ENCODE assay signal across 14 cellular contexts in genomic region chr14:24761141-24761540, GRCh38.
DNase-seq lines count a peak whose midpoint lies in the region; ATAC-seq, FAIRE-seq and TF ChIP-seq lines count a peak whose summit lies in the region.
"Had no signal": no experiment of that assay in that cellular context is flagged by ENCODE, and none has a peak within 500 bp of the region (broad histone marks: within the 10 kb centered on the region; RNA-seq: fewer than 3 reads in every experiment).

No MANE protein-coding gene starts in this region.

- H3K36me3 ChIP-seq in HepG2 (replicated peaks in 1 of 2; ENCODE audit: control insufficient read depth in 1 of 2, insufficient read depth in 2 of 2, low read length in 2 of 2) (no peaks in the 10 kb centered on the region), right lobe of liver (no peaks in the 10 kb centered on the region), IMR-90 (ENCODE audit: control insufficient read depth, insufficient read depth, low read length) (no peaks in the 10 kb centered on the region), liver (ENCODE audit: control insufficient read depth in 4 of 4, insufficient read depth in 3 of 4, low read depth in 1 of 4, low read length in 3 of 4) (no peaks in the 10 kb centered on the region)
- H3K36me3 ChIP-seq: HAP-1 had no signal

- CTCF ChIA-PET in HepG2 (lab: Yijun Ruan, JAX; ENCODE audit: low intra/inter-chr PET ratio, low total read pairs), result interaction anchor here (0.9 to 2.4 kb wide), 4 partner anchors 45 to 390 kb away, joined by 3 to 17 read pairs (median 5); no protein-coding TSS in a partner anchor
- CTCF ChIA-PET in IMR-90 (lab: Yijun Ruan, JAX), result no interaction called here

- no peak overlapping the region for H2BK15ac ChIP-seq in IMR-90 (ENCODE audit: low read depth, low read length)

- no peak overlapping the region for H3K56ac ChIP-seq in IMR-90 (ENCODE audit: extremely low read depth, insufficient read depth, low read length)

- H3K14ac ChIP-seq in IMR-90 (replicated peaks; ENCODE audit: low read depth, low read length), result no peak overlapping the region

- H3K79me2 ChIP-seq in HepG2 (ENCODE audit: insufficient read depth, low read length), result no peaks in the 10 kb centered on the region

- in situ Hi-C loops in HepG2 (cut with HindIII; ENCODE audit: extremely low pct_ligation_motif_present, low pct_unique_long_range_greater_than_20kb), result no loop called here
- in situ Hi-C loops in IMR-90 (cut with MboI; ENCODE audit: low sequenced_read_pairs), result no loop called here

- peak; percentile 71 for ATAC-seq in HepG2
- ATAC-seq in right lobe of liver, result no peak
- no peak for ATAC-seq in IMR-90 (ENCODE audit: low read depth)
- ATAC-seq: K562 had no signal

- H3K4ac ChIP-seq in IMR-90 (ENCODE audit: low read depth, low read length), result no peak overlapping the region

- H3K9me3 ChIP-seq in HepG2 (ENCODE audit: low read length), result no peaks in the 10 kb centered on the region
- no peaks in the 10 kb centered on the region for H3K9me3 ChIP-seq in right lobe of liver
- no peaks in the 10 kb centered on the region for H3K9me3 ChIP-seq in IMR-90 (ENCODE audit: control insufficient read depth, insufficient read depth, low read length)
- H3K9me3 ChIP-seq in liver (ENCODE audit: control insufficient read depth in 4 of 4, low read length in 3 of 4), result no peaks in the 10 kb centered on the region
- H3K9me3 ChIP-seq: Caco-2, HAP-1 had no signal

- POLR2A ChIA-PET in HepG2 (lab: Yijun Ruan, JAX), result no interaction called here
- POLR2A ChIA-PET in IMR-90 (lab: Charles Lee; ENCODE audit: unreplicated experiment), result no interaction called here

- TF ChIP-seq RAD21 in HepG2 (CRISPR knock-in tag; IDR thresholded peaks at IDR 0.05) (no peak), IMR-90 (IDR thresholded peaks at IDR 0.05; ENCODE audit: low read length) (no peak), liver (IDR thresholded peaks at IDR 0.05) (peak; percentile 16 to 33)

- DNase-seq in HepG2 (ENCODE audit: low spot score) (peak; percentile 28), right lobe of liver (no peak), IMR-90 (no peak), NCI-H69 (lab: John Stamatoyannopoulos, UW) (peak; percentile 37), NOMO-1 treated with DMSO at 0.1 percent for 48 hours (lab: John Stamatoyannopoulos, UW; ENCODE audit: unreplicated experiment) (no peak), A172 (ENCODE audit: low spot score) (no peak)
- DNase-seq in activated naive CD8-positive, alpha-beta T cell treated with anti-CD3 and anti-CD28 coated beads for 36 hours, result no peak
- DNase-seq: CD8-positive, alpha-beta memory T cell; DND-41; GDM1 had no signal

- TF ChIP-seq POLR2A in HepG2 (IDR thresholded peaks at IDR 0.05; ENCODE audit: insufficient read depth in 1 of 2, low read depth in 2 of 2, low read length in 2 of 2) (no peak), right lobe of liver (IDR thresholded peaks at IDR 0.05) (no peak), IMR-90 (IDR thresholded peaks at IDR 0.05; ENCODE audit: low read depth, low read length) (no peak)

- H3K4me3 ChIP-seq in HepG2 (replicated peaks in 1 of 3; ENCODE audit: insufficient read depth in 1 of 3, low read depth in 2 of 3, low read length in 3 of 3), result no peak overlapping the region
- H3K4me3 ChIP-seq in right lobe of liver, result no peak overlapping the region
- H3K4me3 ChIP-seq in IMR-90 (ENCODE audit: insufficient read depth, low read depth, low read length), result no peak overlapping the region
- no peak overlapping the region for H3K4me3 ChIP-seq in liver (ENCODE audit: low read depth in 1 of 3, low read length in 3 of 3)
- H3K4me3 ChIP-seq: HAP-1, K562 had no signal

- H3K9ac ChIP-seq in HepG2 (ENCODE audit: insufficient read depth, low read depth, low read length) (no peak overlapping the region), IMR-90 (ENCODE audit: low read depth, low read length) (no peak overlapping the region), liver (ENCODE audit: low read depth in 1 of 2, low read length in 2 of 2) (no peak overlapping the region)

- H3K27ac ChIP-seq in HepG2 (ENCODE audit: extremely low read length, insufficient read depth, low read length) (no peak overlapping the region), right lobe of liver (no peak overlapping the region), IMR-90 (ENCODE audit: insufficient read depth, low read length) (no peak overlapping the region), liver (ENCODE audit: low read depth in 1 of 2, low read length in 2 of 2) (no peak overlapping the region)

- no peak overlapping the region for H3K27ac Mint-ChIP-seq in activated naive CD8-positive, alpha-beta T cell treated with anti-CD3 and anti-CD28 coated beads for 36 hours
- H3K27ac Mint-ChIP-seq: CD8-positive, alpha-beta memory T cell had no signal

- intact Hi-C loops in HepG2 (cut with micrococcal nuclease; ENCODE audit: unreplicated experiment) (loop anchor here (1.0 kb wide), 3 partner anchors 282 to 390 kb away; no protein-coding TSS in a partner anchor), right lobe of liver (cut with DNase I) (no loop called here), IMR-90 (cut with micrococcal nuclease) (no loop called here)

- no peaks in the 10 kb centered on the region for H3K9me1 ChIP-seq in IMR-90 (ENCODE audit: insufficient read depth, low read length)

- H4K5ac ChIP-seq in IMR-90 (ENCODE audit: low read depth, low read length), result no peak overlapping the region

- H3K9me3 Mint-ChIP-seq in activated naive CD8-positive, alpha-beta T cell treated with anti-CD3 and anti-CD28 coated beads for 36 hours, result peaks cover 1% of the 10 kb centered on the region

- H2BK120ac ChIP-seq in IMR-90 (ENCODE audit: low read depth, low read length), result no peak overlapping the region

- TF ChIP-seq EP300 in HepG2 (IDR thresholded peaks at IDR 0.05; ENCODE audit: low read depth in 2 of 2, low read length in 2 of 2) (no peak), HepG2 (CRISPR knock-in tag; IDR thresholded peaks at IDR 0.05; ENCODE audit: borderline replicate concordance) (no peak)

- H4K20me1 ChIP-seq in HepG2 (ENCODE audit: insufficient read depth, low read length) (no peaks in the 10 kb centered on the region), IMR-90 (ENCODE audit: insufficient read depth, low read length) (no peaks in the 10 kb centered on the region)

- 2% methylated on average over 2 of the region's 2 CpGs for WGBS in HepG2 (ENCODE audit: low lambda C conversion rate)
- WGBS in right lobe of liver (ENCODE audit: insufficient coverage, low coverage, low lambda C conversion rate, missing lambda C conversion rate), result 54% methylated on average over 2 of the region's 2 CpGs
- no CpG with 5 or more reads among the region's 2 CpGs for WGBS in IMR-90 (ENCODE audit: extremely low coverage in 2 of 2, insufficient read length in 1 of 2), 2 experiments
- 58% methylated on average over 2 of the region's 2 CpGs for WGBS in liver

- H4K8ac ChIP-seq in IMR-90 (ENCODE audit: low read depth in 2 of 2, low read length in 2 of 2), result no peak overlapping the region

- H3K4me1 ChIP-seq in HepG2 (ENCODE audit: insufficient read depth, low read length), result no peaks in the 10 kb centered on the region
- no peaks in the 10 kb centered on the region for H3K4me1 ChIP-seq in right lobe of liver
- no peaks in the 10 kb centered on the region for H3K4me1 ChIP-seq in IMR-90 (ENCODE audit: control insufficient read depth, insufficient read depth, low read length)
- H3K4me1 ChIP-seq in liver (ENCODE audit: control insufficient read depth in 4 of 4, insufficient read depth in 4 of 4, low read length in 3 of 4), result no peaks in the 10 kb centered on the region
- H3K4me1 ChIP-seq: Caco-2, HAP-1 had no signal

- no peak overlapping the region for H2AK5ac ChIP-seq in IMR-90 (ENCODE audit: low read depth, low read length)

- no peak overlapping the region for H2BK20ac ChIP-seq in IMR-90 (ENCODE audit: low read depth, low read length)

- no TSS peak for BruUV-seq in HepG2 (replicated peaks; lab: Mats Ljungman, UMichigan)
- no TSS peak for BruUV-seq in IMR-90 (replicated peaks; lab: Mats Ljungman, UMichigan)

- no peak overlapping the region for H4K91ac ChIP-seq in IMR-90 (ENCODE audit: insufficient read depth, low read depth, low read length)

- peaks cover 25% of the 10 kb centered on the region for H3K27me3 Mint-ChIP-seq in activated naive CD8-positive, alpha-beta T cell treated with anti-CD3 and anti-CD28 coated beads for 36 hours

- H2AK9ac ChIP-seq in IMR-90 (replicated peaks; ENCODE audit: low read depth, low read length, poor library complexity), result no peak overlapping the region

- H3K4me2 ChIP-seq in HepG2 (ENCODE audit: low read depth, low read length) (no peak overlapping the region), IMR-90 (ENCODE audit: low read depth, low read length) (no peak overlapping the region)

- dilution Hi-C loops in IMR-90 (cut with HindIII; ENCODE audit: low sequenced_read_pairs, unreplicated experiment), result no loop called here

- H3K18ac ChIP-seq in IMR-90 (ENCODE audit: low read depth, low read length), result no peak overlapping the region

- H3K4me1 Mint-ChIP-seq in activated naive CD8-positive, alpha-beta T cell treated with anti-CD3 and anti-CD28 coated beads for 36 hours, result no peaks in the 10 kb centered on the region
- H3K4me1 Mint-ChIP-seq: CD8-positive, alpha-beta memory T cell had no signal

- no peaks in the 10 kb centered on the region for H3K79me1 ChIP-seq in IMR-90 (ENCODE audit: low read depth in 1 of 2, low read length in 2 of 2)

- H3K23ac ChIP-seq in IMR-90 (ENCODE audit: low read depth, low read length), result no peak overlapping the region

- no peaks in the 10 kb centered on the region for H3K36me3 Mint-ChIP-seq in activated naive CD8-positive, alpha-beta T cell treated with anti-CD3 and anti-CD28 coated beads for 36 hours

- H3K27me3 ChIP-seq in HepG2 (ENCODE audit: control insufficient read depth in 1 of 2, insufficient read depth in 2 of 2, low read length in 2 of 2), result no peaks in the 10 kb centered on the region; a peak in 1 of 5 replicates
- H3K27me3 ChIP-seq in right lobe of liver, result no peaks in the 10 kb centered on the region
- H3K27me3 ChIP-seq in IMR-90 (ENCODE audit: control insufficient read depth, insufficient read depth, low read length), result no peaks in the 10 kb centered on the region
- H3K27me3 ChIP-seq in liver (ENCODE audit: control insufficient read depth in 4 of 4, insufficient read depth in 4 of 4, low read length in 3 of 4), result peaks cover 0 to 4% (median 1%) of the 10 kb centered on the region in 4 donors

- FAIRE-seq in HepG2 (lab: Jason Lieb, UNC), result no peak
- FAIRE-seq: K562 had no signal

- H2BK5ac ChIP-seq in IMR-90 (ENCODE audit: low read depth, low read length, poor library complexity, severe bottlenecking), result no peak overlapping the region

- H2AFZ ChIP-seq in HepG2 (ENCODE audit: low read length) (no peak overlapping the region), IMR-90 (replicated peaks; ENCODE audit: low read length, poor library complexity) (peak overlapping the region; percentile 48)

- H3K4me3 Mint-ChIP-seq in activated naive CD8-positive, alpha-beta T cell treated with anti-CD3 and anti-CD28 coated beads for 36 hours, result no peak overlapping the region
- H3K4me3 Mint-ChIP-seq: CD8-positive, alpha-beta memory T cell had no signal

- peak; percentile 56 for TF ChIP-seq CTCF in HepG2 (CRISPR knock-in tag; IDR thresholded peaks at IDR 0.05)
- TF ChIP-seq CTCF in right lobe of liver (IDR thresholded peaks at IDR 0.05), result peak in 1 of 4 donors; percentile 9
- TF ChIP-seq CTCF in IMR-90 (conservative IDR thresholded peaks at IDR 0.05; ENCODE audit: low read depth, low read length), result no peak
- no peak for TF ChIP-seq CTCF in liver (IDR thresholded peaks at IDR 0.05; ENCODE audit: low read depth, low read length, missing input control)

Comparison
In these comparisons a context has a peak if more than half of its experiments do, and no peak if none do; other contexts are left out.
1. DNase-seq: peak in HepG2 (single experiment) and NCI-H69 (single experiment); none in right lobe of liver (0 of 3), IMR-90 (single experiment), activated naive CD8-positive, alpha-beta T cell treated with anti-CD3 and anti-CD28 coated beads for 36 hours (single experiment), NOMO-1 treated with DMSO at 0.1 percent for 48 hours (single experiment) and A172 (single experiment).